1 cellular context compared by ENCODE assay signal in the genomic region with DNA sequence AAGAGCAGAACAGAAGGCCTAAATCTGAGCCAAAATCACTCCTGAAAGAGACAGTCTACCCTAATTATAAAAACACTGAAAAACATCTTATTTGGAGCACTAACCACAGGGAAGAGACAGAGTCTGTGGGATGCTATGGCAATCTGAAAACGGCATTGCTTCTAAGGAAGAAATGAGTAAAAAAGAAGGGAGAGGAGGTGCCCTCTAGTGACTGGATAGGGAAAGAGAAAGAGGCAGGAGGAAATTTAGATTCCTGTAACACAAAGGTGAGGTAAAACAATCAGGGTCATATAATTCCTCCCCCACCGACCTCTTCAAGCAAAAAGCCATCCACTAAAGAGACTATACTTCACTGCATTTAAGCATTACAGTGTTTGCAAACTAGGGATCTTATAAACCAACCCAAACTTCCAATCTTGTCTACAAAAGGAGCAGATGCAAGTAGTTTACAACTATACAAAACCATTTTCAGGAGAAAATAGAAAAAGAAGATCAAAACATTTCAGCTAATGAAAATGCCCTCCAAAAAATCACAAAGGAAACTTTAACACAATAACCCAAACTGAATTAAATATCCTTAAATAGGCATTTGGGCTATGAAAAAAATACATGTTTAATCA.
TF ChIP-seq lines count a peak whose summit lies in the region.

No MANE protein-coding gene starts in this region.

TF ChIP-seq in GM23338, 12 proteins besides CTCF, POLR2A, EP300 and RAD21 (continued from another document):
- TF ChIP-seq, protein P1, sequence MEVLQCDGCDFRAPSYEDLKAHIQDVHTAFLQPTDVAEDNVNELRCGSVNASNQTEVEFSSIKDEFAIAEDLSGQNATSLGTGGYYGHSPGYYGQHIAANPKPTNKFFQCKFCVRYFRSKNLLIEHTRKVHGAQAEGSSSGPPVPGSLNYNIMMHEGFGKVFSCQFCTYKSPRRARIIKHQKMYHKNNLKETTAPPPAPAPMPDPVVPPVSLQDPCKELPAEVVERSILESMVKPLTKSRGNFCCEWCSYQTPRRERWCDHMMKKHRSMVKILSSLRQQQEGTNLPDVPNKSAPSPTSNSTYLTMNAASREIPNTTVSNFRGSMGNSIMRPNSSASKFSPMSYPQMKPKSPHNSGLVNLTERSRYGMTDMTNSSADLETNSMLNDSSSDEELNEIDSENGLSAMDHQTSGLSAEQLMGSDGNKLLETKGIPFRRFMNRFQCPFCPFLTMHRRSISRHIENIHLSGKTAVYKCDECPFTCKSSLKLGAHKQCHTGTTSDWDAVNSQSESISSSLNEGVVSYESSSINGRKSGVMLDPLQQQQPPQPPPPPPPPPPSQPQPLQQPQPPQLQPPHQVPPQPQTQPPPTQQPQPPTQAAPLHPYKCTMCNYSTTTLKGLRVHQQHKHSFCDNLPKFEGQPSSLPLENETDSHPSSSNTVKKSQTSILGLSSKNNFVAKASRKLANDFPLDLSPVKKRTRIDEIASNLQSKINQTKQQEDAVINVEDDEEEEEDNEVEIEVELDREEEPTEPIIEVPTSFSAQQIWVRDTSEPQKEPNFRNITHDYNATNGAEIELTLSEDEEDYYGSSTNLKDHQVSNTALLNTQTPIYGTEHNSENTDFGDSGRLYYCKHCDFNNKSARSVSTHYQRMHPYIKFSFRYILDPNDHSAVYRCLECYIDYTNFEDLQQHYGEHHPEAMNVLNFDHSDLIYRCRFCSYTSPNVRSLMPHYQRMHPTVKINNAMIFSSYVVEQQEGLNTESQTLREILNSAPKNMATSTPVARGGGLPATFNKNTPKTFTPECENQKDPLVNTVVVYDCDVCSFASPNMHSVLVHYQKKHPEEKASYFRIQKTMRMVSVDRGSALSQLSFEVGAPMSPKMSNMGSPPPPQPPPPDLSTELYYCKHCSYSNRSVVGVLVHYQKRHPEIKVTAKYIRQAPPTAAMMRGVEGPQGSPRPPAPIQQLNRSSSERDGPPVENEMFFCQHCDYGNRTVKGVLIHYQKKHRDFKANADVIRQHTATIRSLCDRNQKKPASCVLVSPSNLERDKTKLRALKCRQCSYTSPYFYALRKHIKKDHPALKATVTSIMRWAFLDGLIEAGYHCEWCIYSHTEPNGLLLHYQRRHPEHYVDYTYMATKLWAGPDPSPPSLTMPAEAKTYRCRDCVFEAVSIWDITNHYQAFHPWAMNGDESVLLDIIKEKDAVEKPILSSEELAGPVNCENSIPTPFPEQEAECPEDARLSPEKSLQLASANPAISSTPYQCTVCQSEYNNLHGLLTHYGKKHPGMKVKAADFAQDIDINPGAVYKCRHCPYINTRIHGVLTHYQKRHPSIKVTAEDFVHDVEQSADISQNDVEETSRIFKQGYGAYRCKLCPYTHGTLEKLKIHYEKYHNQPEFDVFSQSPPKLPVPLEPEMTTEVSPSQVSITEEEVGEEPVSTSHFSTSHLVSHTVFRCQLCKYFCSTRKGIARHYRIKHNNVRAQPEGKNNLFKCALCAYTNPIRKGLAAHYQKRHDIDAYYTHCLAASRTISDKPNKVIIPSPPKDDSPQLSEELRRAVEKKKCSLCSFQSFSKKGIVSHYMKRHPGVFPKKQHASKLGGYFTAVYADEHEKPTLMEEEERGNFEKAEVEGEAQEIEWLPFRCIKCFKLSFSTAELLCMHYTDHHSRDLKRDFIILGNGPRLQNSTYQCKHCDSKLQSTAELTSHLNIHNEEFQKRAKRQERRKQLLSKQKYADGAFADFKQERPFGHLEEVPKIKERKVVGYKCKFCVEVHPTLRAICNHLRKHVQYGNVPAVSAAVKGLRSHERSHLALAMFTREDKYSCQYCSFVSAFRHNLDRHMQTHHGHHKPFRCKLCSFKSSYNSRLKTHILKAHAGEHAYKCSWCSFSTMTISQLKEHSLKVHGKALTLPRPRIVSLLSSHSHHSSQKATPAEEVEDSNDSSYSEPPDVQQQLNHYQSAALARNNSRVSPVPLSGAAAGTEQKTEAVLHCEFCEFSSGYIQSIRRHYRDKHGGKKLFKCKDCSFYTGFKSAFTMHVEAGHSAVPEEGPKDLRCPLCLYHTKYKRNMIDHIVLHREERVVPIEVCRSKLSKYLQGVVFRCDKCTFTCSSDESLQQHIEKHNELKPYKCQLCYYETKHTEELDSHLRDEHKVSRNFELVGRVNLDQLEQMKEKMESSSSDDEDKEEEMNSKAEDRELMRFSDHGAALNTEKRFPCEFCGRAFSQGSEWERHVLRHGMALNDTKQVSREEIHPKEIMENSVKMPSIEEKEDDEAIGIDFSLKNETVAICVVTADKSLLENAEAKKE (CRISPR knock-in tag; IDR thresholded peaks at IDR 0.05): no peak
- TF ChIP-seq ZNF114 (CRISPR knock-in tag; IDR thresholded peaks at IDR 0.05) (no peak), NANOG (IDR thresholded peaks at IDR 0.05; ENCODE audit: borderline replicate concordance) (no peak), STAT1 (IDR thresholded peaks at IDR 0.05; ENCODE audit: unreplicated experiment) (no peak), EZH2 (IDR thresholded peaks at IDR 0.05; ENCODE audit: low read depth, unreplicated experiment) (no peak), EZH2phosphoT487 (IDR thresholded peaks at IDR 0.05; ENCODE audit: unreplicated experiment) (no peak), ZNF331 (CRISPR knock-in tag; IDR thresholded peaks at IDR 0.05; ENCODE audit: low read depth) (no peak), POLR2AphosphoS5 (IDR thresholded peaks at IDR 0.05; ENCODE audit: low read depth) (no peak)
- TF ChIP-seq, protein P2, sequence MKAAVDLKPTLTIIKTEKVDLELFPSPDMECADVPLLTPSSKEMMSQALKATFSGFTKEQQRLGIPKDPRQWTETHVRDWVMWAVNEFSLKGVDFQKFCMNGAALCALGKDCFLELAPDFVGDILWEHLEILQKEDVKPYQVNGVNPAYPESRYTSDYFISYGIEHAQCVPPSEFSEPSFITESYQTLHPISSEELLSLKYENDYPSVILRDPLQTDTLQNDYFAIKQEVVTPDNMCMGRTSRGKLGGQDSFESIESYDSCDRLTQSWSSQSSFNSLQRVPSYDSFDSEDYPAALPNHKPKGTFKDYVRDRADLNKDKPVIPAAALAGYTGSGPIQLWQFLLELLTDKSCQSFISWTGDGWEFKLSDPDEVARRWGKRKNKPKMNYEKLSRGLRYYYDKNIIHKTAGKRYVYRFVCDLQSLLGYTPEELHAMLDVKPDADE (IDR thresholded peaks at IDR 0.05): no peak
